2 cellular contexts compared by ENCODE assay signal in genomic region chr5:115928578-115929407, GRCh38. TPM values are rescaled to one million over a fixed set of nuclear protein-coding genes. Genes with fewer than 3 reads are reported as not detected.
"Had no signal": no experiment of that assay in that cellular context is flagged by ENCODE, and none has a peak within 500 bp of the region (broad histone marks: within the 10 kb centered on the region; RNA-seq: fewer than 3 reads in every experiment).

No MANE protein-coding gene starts in this region.

RNA-seq across cellular contexts. Expression of gene LVRN, which starts 33.5 kb away (rescaled TPM):
- polyA plus RNA-seq: mammary epithelial cell; naive thymus-derived CD4-positive, alpha-beta T cell had no signal
